Comparison of ENCODE assay signal across 8 cellular contexts in the genomic region with DNA sequence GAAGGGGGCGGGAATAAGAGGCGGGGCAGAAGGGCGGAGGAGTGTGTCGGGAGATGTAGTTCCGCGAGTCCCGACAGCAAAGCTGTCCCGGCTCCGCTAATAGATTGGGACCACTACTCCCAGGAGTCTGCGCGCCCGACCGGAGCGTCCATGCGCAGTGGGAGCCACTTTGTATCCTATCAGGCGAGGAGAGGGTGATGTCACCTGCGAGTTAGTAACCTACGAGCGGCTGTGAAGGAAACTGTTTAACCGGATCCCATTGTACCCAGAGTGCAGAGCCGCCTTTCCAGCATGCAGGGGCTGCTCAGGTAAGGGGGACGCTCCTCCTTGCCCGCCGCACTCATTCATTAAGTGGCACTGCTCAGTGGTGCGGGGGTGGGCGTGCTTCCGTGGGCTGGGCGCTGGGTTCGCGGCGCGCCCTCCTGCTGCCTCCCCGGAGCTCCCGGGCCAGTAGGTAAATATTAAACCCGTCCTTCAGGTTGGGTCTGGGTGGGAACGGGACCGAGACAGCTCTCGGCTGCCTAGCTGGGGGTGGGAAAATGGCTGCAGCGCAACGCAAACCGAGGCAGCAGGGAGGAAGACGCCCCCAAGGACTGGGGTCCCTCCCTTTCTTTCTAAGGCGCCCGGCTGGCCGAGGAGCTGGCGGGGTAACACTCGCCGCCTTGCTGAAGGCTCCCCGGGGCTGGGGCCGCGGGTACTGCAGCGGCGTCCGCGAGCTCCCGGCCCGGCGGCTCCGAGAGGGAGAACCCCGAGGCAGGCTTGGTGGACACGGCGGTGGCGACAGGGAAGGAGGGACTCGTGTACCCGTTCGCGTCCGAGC. TPM values are rescaled to one million over a fixed set of nuclear protein-coding genes. Genes with fewer than 3 reads are reported as not detected.
DNase-seq lines count a peak whose midpoint lies in the region; ATAC-seq and TF ChIP-seq lines count a peak whose summit lies in the region.

A gene (plus strand): TSS at position 207 of the 820 bp plus-strand sequence. CDS start 74,811 bp downstream, outside the sequence.

- H3K36me3 ChIP-seq in BLaER1: no peaks in the 10 kb centered on the region
- H3K36me3 ChIP-seq in left lung: no peaks in the 10 kb centered on the region

- DNase-seq in NCI-H526 treated with DMSO at 0.1 percent for 48 hours (lab: John Stamatoyannopoulos, UW) (peak; percentile 97), dedifferentiated amniotic fluid mesenchymal stem cell (ENCODE audit: extremely low spot score) (peak; percentile 98), left lung (peak; percentile 97 to 99)
- peak; percentile 98 for DNase-seq in activated CD4-positive, alpha-beta T cell treated with anti-CD3 and anti-CD28 coated beads, Interleukin-2, amount 10 ng/mL, durations not matched to agents 7 days and 5 days
- peak; percentile 82 to 84 for DNase-seq in stimulated activated CD4-positive, alpha-beta T cell treated with anti-CD3 and anti-CD28 coated beads, Interleukin-2, amount 100 ng/mL, for 48 hours

- H3K9me3 ChIP-seq in BLaER1 (no peaks in the 10 kb centered on the region), left lung (no peaks in the 10 kb centered on the region)

- peak; percentile 91 for ATAC-seq in GM19324 (IDR thresholded peaks at IDR 0.05; ENCODE audit: low FRiP score, unreplicated experiment)
- peak; percentile 88 for ATAC-seq in HG03469 (IDR thresholded peaks at IDR 0.05; ENCODE audit: unreplicated experiment)
- ATAC-seq in left lung: peak; percentile 97

- H3K27ac Mint-ChIP-seq in activated CD4-positive, alpha-beta T cell treated with anti-CD3 and anti-CD28 coated beads, Interleukin-2, amount 10 ng/mL, durations not matched to agents 7 days and 5 days: peak within 1 kb of the TSS; percentile 79

- H3K4me1 ChIP-seq in BLaER1 (peaks cover 35% of the 10 kb centered on the region), left lung (peaks cover 0 to 29% of the 10 kb centered on the region in 2 donors)

- POLR2A ChIA-PET in activated CD4-positive, alpha-beta T cell treated with anti-CD3 and anti-CD28 coated beads, Interleukin-2, amount 10 ng/mL, durations not matched to agents 7 days and 5 days (lab: Charles Lee): no interaction called here

- H4K20me1 ChIP-seq in BLaER1: peaks cover 40% of the 10 kb centered on the region

- intact Hi-C loops in left lung (cut with DNase I): no loop called here

- peak within 1 kb of the TSS; percentile 82 for H3K9ac ChIP-seq in BLaER1

- H3K36me3 Mint-ChIP-seq in activated CD4-positive, alpha-beta T cell treated with anti-CD3 and anti-CD28 coated beads, Interleukin-2, amount 10 ng/mL, durations not matched to agents 7 days and 5 days (ENCODE audit: low read depth): no peaks in the 10 kb centered on the region

- H3K4me3 ChIP-seq in BLaER1 (peak within 1 kb of the TSS; percentile 92), left lung (peak within 1 kb of the TSS; percentile 64 to 75)

- TF ChIP-seq CTCF in left lung (IDR thresholded peaks at IDR 0.05): no peak

- H3K4me1 Mint-ChIP-seq in activated CD4-positive, alpha-beta T cell treated with anti-CD3 and anti-CD28 coated beads, Interleukin-2, amount 10 ng/mL, durations not matched to agents 7 days and 5 days: peaks cover 28% of the 10 kb centered on the region

- CTCF ChIA-PET in activated CD4-positive, alpha-beta T cell treated with anti-CD3 and anti-CD28 coated beads, Interleukin-2, amount 10 ng/mL, durations not matched to agents 7 days and 5 days (lab: Charles Lee): interaction anchor here (0.8 to 1.1 kb wide), 2 partner anchors 13 to 17 kb away, joined by 3 to 5 read pairs; no protein-coding TSS in a partner anchor

- H3K27me3 Mint-ChIP-seq in activated CD4-positive, alpha-beta T cell treated with anti-CD3 and anti-CD28 coated beads, Interleukin-2, amount 10 ng/mL, durations not matched to agents 7 days and 5 days: peaks cover 20% of the 10 kb centered on the region

- H3K27me3 ChIP-seq in BLaER1 (peaks cover 20% of the 10 kb centered on the region; the same call in 1 of the 2 replicates), left lung (no peaks in the 10 kb centered on the region)

- H3K9me3 Mint-ChIP-seq in activated CD4-positive, alpha-beta T cell treated with anti-CD3 and anti-CD28 coated beads, Interleukin-2, amount 10 ng/mL, durations not matched to agents 7 days and 5 days: no peaks in the 10 kb centered on the region

- H3K4me3 Mint-ChIP-seq in activated CD4-positive, alpha-beta T cell treated with anti-CD3 and anti-CD28 coated beads, Interleukin-2, amount 10 ng/mL, durations not matched to agents 7 days and 5 days: peak within 1 kb of the TSS; percentile 84

- peak within 1 kb of the TSS; percentile 68 for H3K27ac ChIP-seq in BLaER1
- peak within 1 kb of the TSS; percentile 91 to 97 for H3K27ac ChIP-seq in left lung

- peak within 1 kb of the TSS; percentile 100 for H3K4me2 ChIP-seq in BLaER1

RNA-seq across cellular contexts. Expression of the gene that starts here (rescaled TPM):
- 10 to 100 TPM; 18.2 to 20.0 TPM for total RNA-seq in activated CD4-positive, alpha-beta T cell treated with anti-CD3 and anti-CD28 coated beads, Interleukin-2, amount 10 ng/mL, durations not matched to agents 7 days and 5 days
- 10 to 100 TPM; 47.5 to 49.4 TPM for total RNA-seq in left lung

Comparison
In these comparisons a context has a peak if more than half of its experiments do, and no peak if none do; other contexts are left out.
1. Peak in every context shown above with its lines: DNase-seq, ATAC-seq, H3K4me3 ChIP-seq and H3K27ac ChIP-seq.